ENCODE assay signal across 1 cellular context in the genomic region with DNA sequence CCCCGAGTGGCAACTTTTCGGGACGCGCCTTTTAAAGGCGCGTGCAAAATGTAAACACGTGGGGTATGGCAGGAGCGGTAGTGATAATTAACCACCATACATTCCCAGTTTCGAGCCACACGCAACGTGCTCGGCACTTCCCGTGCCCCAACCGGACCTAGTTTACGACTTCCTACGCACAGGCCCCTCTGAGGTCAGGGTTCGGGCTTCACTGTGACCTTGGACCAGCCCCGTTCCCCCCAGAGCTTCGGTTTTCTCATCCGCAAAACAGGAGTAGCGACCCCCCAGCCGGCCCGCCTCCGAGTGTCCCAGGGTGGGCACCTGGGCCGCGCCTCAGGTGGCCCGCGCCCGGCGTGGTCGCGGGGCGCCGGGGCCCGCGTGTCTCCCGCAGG.
A peak's percentile ranks its signal among the peaks of the same experiment; 100 is the strongest.
TF ChIP-seq lines count a peak whose summit lies in the region.

No MANE protein-coding gene starts in this region.

TF ChIP-seq in SK-N-SH, 30 proteins besides CTCF, POLR2A, EP300 and RAD21 (continued from another document):
- TF ChIP-seq NRF1 (IDR thresholded peaks at IDR 0.05; ENCODE audit: low read depth, low read length) (0 out of 2 replicates have a peak, but pooled peaks have one; percentile 11), REST (IDR thresholded peaks at IDR 0.05; ENCODE audit: low read depth, low read length) (0 out of 2 replicates have a peak, but pooled peaks have one; percentile 6), GABPA (IDR thresholded peaks at IDR 0.05; ENCODE audit: low read depth) (peak; percentile 85)
- TF ChIP-seq, protein P1, sequence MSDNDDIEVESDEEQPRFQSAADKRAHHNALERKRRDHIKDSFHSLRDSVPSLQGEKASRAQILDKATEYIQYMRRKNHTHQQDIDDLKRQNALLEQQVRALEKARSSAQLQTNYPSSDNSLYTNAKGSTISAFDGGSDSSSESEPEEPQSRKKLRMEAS (IDR thresholded peaks at IDR 0.05; ENCODE audit: low read depth): peak; percentile 97
TF ChIP-seq in SK-N-SH: peak in this region for 7.
